In the genomic region with DNA sequence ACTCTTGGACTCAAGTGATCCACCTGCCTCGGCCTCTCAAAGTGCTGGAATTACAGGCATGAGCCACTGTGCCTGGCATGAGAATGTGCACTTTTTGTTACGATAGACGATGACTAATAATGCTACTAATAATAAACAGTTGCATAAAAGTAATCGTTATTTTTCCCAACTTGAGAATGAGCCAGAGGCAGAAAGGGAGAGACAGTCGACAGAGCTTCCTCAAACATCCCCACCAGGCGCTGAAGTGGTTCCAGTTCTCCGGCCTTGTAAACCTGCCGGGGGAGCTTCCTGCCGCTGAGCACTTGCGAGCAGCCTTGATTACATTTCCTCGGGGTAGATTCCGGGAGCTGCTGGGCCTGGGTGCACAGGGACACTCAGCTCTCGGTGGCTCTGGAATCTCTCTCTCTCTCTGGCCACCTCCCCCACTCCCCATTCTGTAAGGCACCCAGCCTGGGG, we compare ENCODE assay signal across 10 cellular contexts. TPM values are rescaled to one million over a fixed set of nuclear protein-coding genes. Genes with fewer than 3 reads are reported as not detected.
A peak's percentile ranks its signal among the peaks of the same experiment; 100 is the strongest.
DNase-seq lines count a peak whose midpoint lies in the region; ATAC-seq and TF ChIP-seq lines count a peak whose summit lies in the region.
"Had no signal": no experiment of that assay in that cellular context is flagged by ENCODE, and none has a peak within 500 bp of the region (broad histone marks: within the 10 kb centered on the region; RNA-seq: fewer than 3 reads in every experiment).

No MANE protein-coding gene starts in this region.

- H3K27me3 Mint-ChIP-seq in neural progenitor cell (ENCODE audit: insufficient read depth, low read depth) = peaks cover 2% of the 10 kb centered on the region

- no peak for ATAC-seq in GM18505 (IDR thresholded peaks at IDR 0.05; ENCODE audit: unreplicated experiment)

- no peak overlapping the region for H3K27ac ChIP-seq in neural progenitor cell
- no peak overlapping the region for H3K27ac ChIP-seq in tibial artery

- no peaks in the 10 kb centered on the region for H3K79me2 ChIP-seq in neural progenitor cell (ENCODE audit: low read depth)

- H3K4me3 ChIP-seq in MG63 (no peak overlapping the region), neural progenitor cell (no peak overlapping the region), tibial artery (no peak overlapping the region)

- no peak overlapping the region for H3K9ac ChIP-seq in neural progenitor cell

- no peak; the same call in 1 of the 2 replicates for TF ChIP-seq CTCF in AG09319 (IDR thresholded peaks at IDR 0.05; ENCODE audit: low read depth, low read length)
- TF ChIP-seq CTCF in neural progenitor cell (IDR thresholded peaks at IDR 0.05) = no peak
- no peak for TF ChIP-seq CTCF in tibial artery (IDR thresholded peaks at IDR 0.05)

- no peak overlapping the region for H2AFZ ChIP-seq in neural progenitor cell (replicated peaks)

- H3K4me3 Mint-ChIP-seq in neural progenitor cell = no peak overlapping the region

- H3K36me3 ChIP-seq in MG63 = no peaks in the 10 kb centered on the region
- no peaks in the 10 kb centered on the region for H3K36me3 ChIP-seq in neural progenitor cell
- H3K36me3 ChIP-seq in tibial artery = no peaks in the 10 kb centered on the region

- no peaks in the 10 kb centered on the region for H3K4me1 ChIP-seq in neural progenitor cell
- peaks cover 0 to 5% (median 2%) of the 10 kb centered on the region in 4 donors for H3K4me1 ChIP-seq in tibial artery

- intact Hi-C loops in tibial artery (cut with DNase I; ENCODE audit: low total_unique reads) = no loop called here

- no peaks in the 10 kb centered on the region for H3F3A ChIP-seq in neural progenitor cell (ENCODE audit: low read depth)

- peak; percentile 64 for DNase-seq in AG09319 (ENCODE audit: extremely low read depth, low read depth)
- DNase-seq in MG63 = peak; percentile 84
- peak; percentile 56 for DNase-seq in dermis blood vessel endothelial cell
- no peak for DNase-seq in neural progenitor cell (ENCODE audit: low spot score)
- DNase-seq in NCI-H1092 treated with DMSO at 0.1 percent for 48 hours (lab: John Stamatoyannopoulos, UW) = no peak
- DNase-seq in HK-2 (ENCODE audit: unreplicated experiment) = no peak
- no peak for DNase-seq in tibial artery
- DNase-seq: activated CD4-positive, alpha-beta T cell treated with anti-CD3 and anti-CD28 coated beads for 4 hours; naive B cell had no signal

- H3K27me3 ChIP-seq in MG63 (no peaks in the 10 kb centered on the region), neural progenitor cell (no peaks in the 10 kb centered on the region), tibial artery (peaks cover 0 to 5% of the 10 kb centered on the region in 2 donors)

- peak overlapping the region; percentile 57 for H3K27ac Mint-ChIP-seq in neural progenitor cell
- H3K27ac Mint-ChIP-seq: naive B cell had no signal

- peaks cover 4% of the 10 kb centered on the region for H3K9me3 Mint-ChIP-seq in neural progenitor cell
- H3K9me3 Mint-ChIP-seq: naive B cell had no signal

- H3K9me3 ChIP-seq in MG63 = no peaks in the 10 kb centered on the region
- no peaks in the 10 kb centered on the region for H3K9me3 ChIP-seq in neural progenitor cell (ENCODE audit: low read depth)
- H3K9me3 ChIP-seq in tibial artery = no peaks in the 10 kb centered on the region

- H3K36me3 Mint-ChIP-seq in neural progenitor cell = no peaks in the 10 kb centered on the region
- H3K36me3 Mint-ChIP-seq: naive B cell had no signal

- H3K4me2 ChIP-seq in neural progenitor cell = no peak overlapping the region

- no peaks in the 10 kb centered on the region for H4K20me1 ChIP-seq in neural progenitor cell (ENCODE audit: low read depth)

- TF ChIP-seq POLR2A in GM18505 (IDR thresholded peaks at IDR 0.05; ENCODE audit: borderline replicate concordance, extremely low read depth, insufficient read depth, insufficient read length) = no peak

- H3K4me1 Mint-ChIP-seq in neural progenitor cell = peaks cover 38% of the 10 kb centered on the region

RNA-seq across cellular contexts. Expression of gene HTRA3, which starts 8.9 kb away (rescaled TPM):
- total RNA-seq in MG63 (2014; rRNA removed; shearing (Covaris generic); ENCODE audit: low replicate concordance) = 0.15 and 1.3 TPM in 2 replicates
- 3.0 and 3.6 TPM in 2 replicates for total RNA-seq in dermis blood vessel endothelial cell
- total RNA-seq in neural progenitor cell (ENCODE audit: low replicate concordance) = 1.6 and 2.3 TPM in 2 replicates

Comparison
In these comparisons a context has a peak if more than half of its experiments do, and no peak if none do; other contexts are left out.
1. DNase-seq: peak in AG09319 (single experiment), MG63 (single experiment) and dermis blood vessel endothelial cell (single experiment); none in neural progenitor cell (single experiment), NCI-H1092 treated with DMSO at 0.1 percent for 48 hours (single experiment), HK-2 (single experiment) and tibial artery (0 of 2).